Comparison of ENCODE assay signal across 8 cellular contexts in genomic region chr18:48408727-48409590, GRCh38. TPM values are rescaled to one million over a fixed set of nuclear protein-coding genes. Genes with fewer than 3 reads are reported as not detected.
DNase-seq lines count a peak whose midpoint lies in the region; ATAC-seq, FAIRE-seq and TF ChIP-seq lines count a peak whose summit lies in the region.

Gene ZBTB7C (minus strand): TSS chr18:48409383.

- no peaks in the 10 kb centered on the region for H3K9me3 ChIP-seq in CD8-positive, alpha-beta T cell (ENCODE audit: low read length)
- no peaks in the 10 kb centered on the region for H3K9me3 ChIP-seq in OCI-LY3 (ENCODE audit: insufficient read depth, low read length)

- H3K79me2 ChIP-seq in OCI-LY3 (ENCODE audit: low read length): no peaks in the 10 kb centered on the region

- intact Hi-C loops in CD8-positive, alpha-beta T cell (cut with DNase I, micrococcal nuclease): no loop called here
- intact Hi-C loops in left colon (cut with DNase I, micrococcal nuclease): no loop called here

- peak; percentile 44 for ATAC-seq in CD8-positive, alpha-beta T cell
- ATAC-seq in central memory CD8-positive, alpha-beta T cell (replicated peaks; ENCODE audit: extremely low read depth, poor library complexity, severe bottlenecking): no peak
- ATAC-seq in left colon (peak; percentile 50), GM19328 (IDR thresholded peaks at IDR 0.05; ENCODE audit: unreplicated experiment) (no peak), HG03432 (IDR thresholded peaks at IDR 0.05; ENCODE audit: unreplicated experiment) (no peak)
- no peak for ATAC-seq in stimulated activated memory B cell treated with anti-CD40 and anti-IgM and Interleukin-4, amounts not matched to agents 10 μg/mL and 1 μg/mL and 100 μg/mL, for 72 hours

- H4K20me1 ChIP-seq in OCI-LY3 (ENCODE audit: insufficient read depth, low read length): no peaks in the 10 kb centered on the region

- H3K27me3 ChIP-seq in CD8-positive, alpha-beta T cell (ENCODE audit: insufficient read depth, low read length): peaks cover 12% of the 10 kb centered on the region
- peaks cover 32% of the 10 kb centered on the region for H3K27me3 ChIP-seq in OCI-LY3 (ENCODE audit: low read depth, low read length)

- peaks cover 13% of the 10 kb centered on the region for H3K4me1 Mint-ChIP-seq in CD8-positive, alpha-beta T cell (ENCODE audit: low read depth)
- no peaks in the 10 kb centered on the region for H3K4me1 Mint-ChIP-seq in central memory CD8-positive, alpha-beta T cell
- H3K4me1 Mint-ChIP-seq in stimulated activated memory B cell treated with anti-CD40 and anti-IgM and Interleukin-4, amounts not matched to agents 10 μg/mL and 1 μg/mL and 100 μg/mL, for 72 hours: peaks cover 18% of the 10 kb centered on the region

- TF ChIP-seq CTCF in CD8-positive, alpha-beta T cell (IDR thresholded peaks at IDR 0.05): no peak
- TF ChIP-seq CTCF in OCI-LY3 (IDR thresholded peaks at IDR 0.05; ENCODE audit: low read depth, low read length): no peak

- no peak for DNase-seq in CD8-positive, alpha-beta T cell
- DNase-seq in H54 (ENCODE audit: insufficient read length, low spot score) (peak; percentile 24), left colon (peak; percentile 28 to 44)
- no peak for DNase-seq in central memory CD8-positive, alpha-beta T cell (ENCODE audit: low spot score in 2 of 2)

- H3K4me1 ChIP-seq in CD8-positive, alpha-beta T cell (ENCODE audit: insufficient read depth, low read length): peaks cover 8% of the 10 kb centered on the region
- H3K4me1 ChIP-seq in OCI-LY3 (ENCODE audit: low read length): peaks cover 8% of the 10 kb centered on the region

- H2AFZ ChIP-seq in OCI-LY3 (ENCODE audit: low read depth, low read length): peak within 1 kb of the TSS; percentile 19; the same call in 1 of the 2 replicates

- no peaks in the 10 kb centered on the region for H3K36me3 ChIP-seq in CD8-positive, alpha-beta T cell (ENCODE audit: insufficient read depth, low read length)
- H3K36me3 ChIP-seq in OCI-LY3 (replicated peaks; ENCODE audit: low read depth, low read length): no peaks in the 10 kb centered on the region

- H3K27ac ChIP-seq in CD8-positive, alpha-beta T cell (ENCODE audit: low read depth, low read length): no peak within 1 kb of the TSS
- H3K27ac ChIP-seq in OCI-LY3 (ENCODE audit: low read length): no peak within 1 kb of the TSS

- CTCF ChIA-PET in CD8-positive, alpha-beta T cell (lab: Charles Lee): no interaction called here

- H3K4me3 ChIP-seq in CD8-positive, alpha-beta T cell (ENCODE audit: low read depth, low read length): peak within 1 kb of the TSS; percentile 44
- H3K4me3 ChIP-seq in OCI-LY3 (ENCODE audit: low read length): peak within 1 kb of the TSS; percentile 77

- no peaks in the 10 kb centered on the region for H3K36me3 Mint-ChIP-seq in CD8-positive, alpha-beta T cell
- H3K36me3 Mint-ChIP-seq in central memory CD8-positive, alpha-beta T cell (ENCODE audit: insufficient read depth): no peaks in the 10 kb centered on the region
- no peaks in the 10 kb centered on the region for H3K36me3 Mint-ChIP-seq in stimulated activated memory B cell treated with anti-CD40 and anti-IgM and Interleukin-4, amounts not matched to agents 10 μg/mL and 1 μg/mL and 100 μg/mL, for 72 hours

- H3K27me3 Mint-ChIP-seq in CD8-positive, alpha-beta T cell (ENCODE audit: low read depth): peaks cover 66% of the 10 kb centered on the region
- H3K27me3 Mint-ChIP-seq in central memory CD8-positive, alpha-beta T cell: peaks cover 64% of the 10 kb centered on the region
- peaks cover 70% of the 10 kb centered on the region for H3K27me3 Mint-ChIP-seq in stimulated activated memory B cell treated with anti-CD40 and anti-IgM and Interleukin-4, amounts not matched to agents 10 μg/mL and 1 μg/mL and 100 μg/mL, for 72 hours

- POLR2A ChIA-PET in CD8-positive, alpha-beta T cell (lab: Charles Lee): no interaction called here

- TF ChIP-seq POLR2A in H54 (IDR thresholded peaks at IDR 0.05; ENCODE audit: low read depth, low read length): no peak

- H3K9me3 Mint-ChIP-seq in CD8-positive, alpha-beta T cell: peaks cover 2% of the 10 kb centered on the region
- H3K9me3 Mint-ChIP-seq in central memory CD8-positive, alpha-beta T cell: no peaks in the 10 kb centered on the region
- peaks cover 3% of the 10 kb centered on the region for H3K9me3 Mint-ChIP-seq in stimulated activated memory B cell treated with anti-CD40 and anti-IgM and Interleukin-4, amounts not matched to agents 10 μg/mL and 1 μg/mL and 100 μg/mL, for 72 hours

- H3K27ac Mint-ChIP-seq in CD8-positive, alpha-beta T cell: no peak within 1 kb of the TSS
- H3K27ac Mint-ChIP-seq in central memory CD8-positive, alpha-beta T cell (ENCODE audit: low read depth): no peak within 1 kb of the TSS
- no peak within 1 kb of the TSS for H3K27ac Mint-ChIP-seq in stimulated activated memory B cell treated with anti-CD40 and anti-IgM and Interleukin-4, amounts not matched to agents 10 μg/mL and 1 μg/mL and 100 μg/mL, for 72 hours

- peak within 1 kb of the TSS; percentile 79 for H3K4me2 ChIP-seq in OCI-LY3 (ENCODE audit: low read length)

- FAIRE-seq in H54 (lab: Jason Lieb, UNC): no peak

- H3K9ac ChIP-seq in OCI-LY3 (ENCODE audit: low read length): peak within 1 kb of the TSS; percentile 27; the same call in 1 of the 2 replicates

- peak within 1 kb of the TSS; percentile 63 for H3K4me3 Mint-ChIP-seq in CD8-positive, alpha-beta T cell
- peak within 1 kb of the TSS; percentile 56 for H3K4me3 Mint-ChIP-seq in central memory CD8-positive, alpha-beta T cell
- peak within 1 kb of the TSS; percentile 66 for H3K4me3 Mint-ChIP-seq in stimulated activated memory B cell treated with anti-CD40 and anti-IgM and Interleukin-4, amounts not matched to agents 10 μg/mL and 1 μg/mL and 100 μg/mL, for 72 hours

RNA-seq across cellular contexts. Expression of gene ZBTB7C, which starts in this region (rescaled TPM):
- not detected for total RNA-seq in CD8-positive, alpha-beta T cell
- 10 to 100 TPM; 52.1 to 53.4 TPM for total RNA-seq in left colon

Comparison
In these comparisons a context has a peak if more than half of its experiments do, and no peak if none do; other contexts are left out.
1. RNA of gene ZBTB7C (total RNA-seq): 52.1 to 53.4 TPM in left colon; not detected in CD8-positive, alpha-beta T cell; every median in the first group is over 10 times any median in the second.
2. Peak in ATAC-seq and H3K4me3 ChIP-seq in CD8-positive, alpha-beta T cell; RNA of the gene not detected or under 1 TPM.
3. DNase-seq: peak in H54 (single experiment) and left colon (2 of 2); none in CD8-positive, alpha-beta T cell (0 of 7) and central memory CD8-positive, alpha-beta T cell (0 of 2).
4. Peak in every context shown above with its lines, with median percentiles within 50 percentile points of each other: H3K4me3 Mint-ChIP-seq.